Comparison of ENCODE assay signal across 1 cellular context in the genomic region with DNA sequence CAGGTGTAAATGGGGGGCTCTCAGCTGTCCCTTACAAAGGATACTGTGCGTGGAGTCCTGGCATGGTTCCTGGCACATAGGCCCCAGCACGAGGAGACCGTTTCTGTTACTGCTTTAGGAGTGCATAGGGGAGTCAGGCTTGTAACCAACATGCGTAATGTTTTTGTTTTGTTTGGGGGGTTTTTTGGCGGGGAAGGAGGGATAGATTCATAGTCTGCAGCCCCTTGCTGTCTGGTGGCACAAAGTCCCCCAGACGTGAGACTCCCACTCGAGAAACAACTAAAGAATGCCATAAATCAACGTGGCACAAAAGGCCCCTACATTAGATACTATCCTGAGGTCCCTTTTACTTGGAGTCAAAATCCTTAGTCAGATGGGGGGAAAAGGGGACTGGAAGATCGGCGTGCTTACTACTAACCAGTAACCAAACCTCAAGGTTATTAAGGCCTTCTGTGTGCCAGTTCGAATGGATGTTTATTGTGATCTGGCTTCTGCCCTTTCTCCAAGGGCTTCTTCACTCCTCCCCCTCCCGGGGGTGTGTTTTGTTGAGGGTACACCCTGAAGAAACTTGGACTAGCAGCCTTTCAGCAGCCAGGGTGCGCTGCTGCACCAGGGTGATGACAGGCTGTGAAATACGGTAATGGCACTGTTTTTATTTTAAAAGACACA.
TF ChIP-seq lines count a peak whose summit lies in the region.

No MANE protein-coding gene starts in this region.

TF ChIP-seq in GM12878, 131 proteins besides CTCF, POLR2A, EP300 and RAD21 (continued from another document):
- TF ChIP-seq, protein P1, sequence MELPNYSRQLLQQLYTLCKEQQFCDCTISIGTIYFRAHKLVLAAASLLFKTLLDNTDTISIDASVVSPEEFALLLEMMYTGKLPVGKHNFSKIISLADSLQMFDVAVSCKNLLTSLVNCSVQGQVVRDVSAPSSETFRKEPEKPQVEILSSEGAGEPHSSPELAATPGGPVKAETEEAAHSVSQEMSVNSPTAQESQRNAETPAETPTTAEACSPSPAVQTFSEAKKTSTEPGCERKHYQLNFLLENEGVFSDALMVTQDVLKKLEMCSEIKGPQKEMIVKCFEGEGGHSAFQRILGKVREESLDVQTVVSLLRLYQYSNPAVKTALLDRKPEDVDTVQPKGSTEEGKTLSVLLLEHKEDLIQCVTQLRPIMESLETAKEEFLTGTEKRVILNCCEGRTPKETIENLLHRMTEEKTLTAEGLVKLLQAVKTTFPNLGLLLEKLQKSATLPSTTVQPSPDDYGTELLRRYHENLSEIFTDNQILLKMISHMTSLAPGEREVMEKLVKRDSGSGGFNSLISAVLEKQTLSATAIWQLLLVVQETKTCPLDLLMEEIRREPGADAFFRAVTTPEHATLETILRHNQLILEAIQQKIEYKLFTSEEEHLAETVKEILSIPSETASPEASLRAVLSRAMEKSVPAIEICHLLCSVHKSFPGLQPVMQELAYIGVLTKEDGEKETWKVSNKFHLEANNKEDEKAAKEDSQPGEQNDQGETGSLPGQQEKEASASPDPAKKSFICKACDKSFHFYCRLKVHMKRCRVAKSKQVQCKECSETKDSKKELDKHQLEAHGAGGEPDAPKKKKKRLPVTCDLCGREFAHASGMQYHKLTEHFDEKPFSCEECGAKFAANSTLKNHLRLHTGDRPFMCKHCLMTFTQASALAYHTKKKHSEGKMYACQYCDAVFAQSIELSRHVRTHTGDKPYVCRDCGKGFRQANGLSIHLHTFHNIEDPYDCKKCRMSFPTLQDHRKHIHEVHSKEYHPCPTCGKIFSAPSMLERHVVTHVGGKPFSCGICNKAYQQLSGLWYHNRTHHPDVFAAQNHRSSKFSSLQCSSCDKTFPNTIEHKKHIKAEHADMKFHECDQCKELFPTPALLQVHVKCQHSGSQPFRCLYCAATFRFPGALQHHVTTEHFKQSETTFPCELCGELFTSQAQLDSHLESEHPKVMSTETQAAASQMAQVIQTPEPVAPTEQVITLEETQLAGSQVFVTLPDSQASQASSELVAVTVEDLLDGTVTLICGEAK (IDR thresholded peaks at IDR 0.05; ENCODE audit: borderline replicate concordance): no peak
- TF ChIP-seq SUZ12 (IDR thresholded peaks at IDR 0.05; ENCODE audit: unreplicated experiment) (no peak), GABPA (IDR thresholded peaks at IDR 0.05; ENCODE audit: low read depth) (no peak), MEF2B (IDR thresholded peaks at IDR 0.05; ENCODE audit: partially characterized antibody, poor library complexity, severe bottlenecking) (peak; percentile 39), PAX5 (IDR thresholded peaks at IDR 0.05; ENCODE audit: borderline replicate concordance, low read depth, low read length) (no peak), SMARCA5 (IDR thresholded peaks at IDR 0.05) (peak; percentile 92), DPF2 (IDR thresholded peaks at IDR 0.05) (no peak), MTA2 (IDR thresholded peaks at IDR 0.05; ENCODE audit: low read depth) (no peak), WRNIP1 (IDR thresholded peaks at IDR 0.05; ENCODE audit: borderline replicate concordance, low read depth, low read length) (0 out of 2 replicates have a peak, but pooled peaks have one; percentile 92), BRCA1 (IDR thresholded peaks at IDR 0.05; ENCODE audit: low read depth, low read length) (no peak), IKZF1 (conservative IDR thresholded peaks at IDR 0.05) (peak; percentile 53), IRF4 (IDR thresholded peaks at IDR 0.05; ENCODE audit: low read depth, low read length) (no peak), BHLHE40 (IDR thresholded peaks at IDR 0.05; ENCODE audit: borderline replicate concordance in 1 of 2, low read depth in 2 of 2, low read length in 1 of 2) (peak; percentile 25 to 53; a peak in 3 of 4 replicates), SPI1 (IDR thresholded peaks at IDR 0.05; ENCODE audit: borderline replicate concordance, insufficient read depth, low read depth, low read length) (no peak), IKZF2 (IDR thresholded peaks at IDR 0.05) (peak; percentile 39 to 61; a peak in 2 of 4 replicates), SIN3A (IDR thresholded peaks at IDR 0.05; ENCODE audit: low read depth, low read length) (peak; percentile 76; the same call in 1 of the 2 replicates), POLR2AphosphoS5 (IDR thresholded peaks at IDR 0.05; ENCODE audit: low read length) (peak; percentile 93), NRF1 (conservative IDR thresholded peaks at IDR 0.05; ENCODE audit: low read depth, low read length) (no peak)
- TF ChIP-seq, protein P2, sequence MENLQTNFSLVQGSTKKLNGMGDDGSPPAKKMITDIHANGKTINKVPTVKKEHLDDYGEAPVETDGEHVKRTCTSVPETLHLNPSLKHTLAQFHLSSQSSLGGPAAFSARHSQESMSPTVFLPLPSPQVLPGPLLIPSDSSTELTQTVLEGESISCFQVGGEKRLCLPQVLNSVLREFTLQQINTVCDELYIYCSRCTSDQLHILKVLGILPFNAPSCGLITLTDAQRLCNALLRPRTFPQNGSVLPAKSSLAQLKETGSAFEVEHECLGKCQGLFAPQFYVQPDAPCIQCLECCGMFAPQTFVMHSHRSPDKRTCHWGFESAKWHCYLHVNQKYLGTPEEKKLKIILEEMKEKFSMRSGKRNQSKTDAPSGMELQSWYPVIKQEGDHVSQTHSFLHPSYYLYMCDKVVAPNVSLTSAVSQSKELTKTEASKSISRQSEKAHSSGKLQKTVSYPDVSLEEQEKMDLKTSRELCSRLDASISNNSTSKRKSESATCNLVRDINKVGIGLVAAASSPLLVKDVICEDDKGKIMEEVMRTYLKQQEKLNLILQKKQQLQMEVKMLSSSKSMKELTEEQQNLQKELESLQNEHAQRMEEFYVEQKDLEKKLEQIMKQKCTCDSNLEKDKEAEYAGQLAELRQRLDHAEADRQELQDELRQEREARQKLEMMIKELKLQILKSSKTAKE (IDR thresholded peaks at IDR 0.05; ENCODE audit: low read depth, poor library complexity, severe bottlenecking): peak; percentile 54
- TF ChIP-seq, protein P3, sequence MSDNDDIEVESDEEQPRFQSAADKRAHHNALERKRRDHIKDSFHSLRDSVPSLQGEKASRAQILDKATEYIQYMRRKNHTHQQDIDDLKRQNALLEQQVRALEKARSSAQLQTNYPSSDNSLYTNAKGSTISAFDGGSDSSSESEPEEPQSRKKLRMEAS (IDR thresholded peaks at IDR 0.05; ENCODE audit: low read depth, low read length): peak; percentile 61; the same call in 1 of the 2 replicates
- TF ChIP-seq, protein P4, sequence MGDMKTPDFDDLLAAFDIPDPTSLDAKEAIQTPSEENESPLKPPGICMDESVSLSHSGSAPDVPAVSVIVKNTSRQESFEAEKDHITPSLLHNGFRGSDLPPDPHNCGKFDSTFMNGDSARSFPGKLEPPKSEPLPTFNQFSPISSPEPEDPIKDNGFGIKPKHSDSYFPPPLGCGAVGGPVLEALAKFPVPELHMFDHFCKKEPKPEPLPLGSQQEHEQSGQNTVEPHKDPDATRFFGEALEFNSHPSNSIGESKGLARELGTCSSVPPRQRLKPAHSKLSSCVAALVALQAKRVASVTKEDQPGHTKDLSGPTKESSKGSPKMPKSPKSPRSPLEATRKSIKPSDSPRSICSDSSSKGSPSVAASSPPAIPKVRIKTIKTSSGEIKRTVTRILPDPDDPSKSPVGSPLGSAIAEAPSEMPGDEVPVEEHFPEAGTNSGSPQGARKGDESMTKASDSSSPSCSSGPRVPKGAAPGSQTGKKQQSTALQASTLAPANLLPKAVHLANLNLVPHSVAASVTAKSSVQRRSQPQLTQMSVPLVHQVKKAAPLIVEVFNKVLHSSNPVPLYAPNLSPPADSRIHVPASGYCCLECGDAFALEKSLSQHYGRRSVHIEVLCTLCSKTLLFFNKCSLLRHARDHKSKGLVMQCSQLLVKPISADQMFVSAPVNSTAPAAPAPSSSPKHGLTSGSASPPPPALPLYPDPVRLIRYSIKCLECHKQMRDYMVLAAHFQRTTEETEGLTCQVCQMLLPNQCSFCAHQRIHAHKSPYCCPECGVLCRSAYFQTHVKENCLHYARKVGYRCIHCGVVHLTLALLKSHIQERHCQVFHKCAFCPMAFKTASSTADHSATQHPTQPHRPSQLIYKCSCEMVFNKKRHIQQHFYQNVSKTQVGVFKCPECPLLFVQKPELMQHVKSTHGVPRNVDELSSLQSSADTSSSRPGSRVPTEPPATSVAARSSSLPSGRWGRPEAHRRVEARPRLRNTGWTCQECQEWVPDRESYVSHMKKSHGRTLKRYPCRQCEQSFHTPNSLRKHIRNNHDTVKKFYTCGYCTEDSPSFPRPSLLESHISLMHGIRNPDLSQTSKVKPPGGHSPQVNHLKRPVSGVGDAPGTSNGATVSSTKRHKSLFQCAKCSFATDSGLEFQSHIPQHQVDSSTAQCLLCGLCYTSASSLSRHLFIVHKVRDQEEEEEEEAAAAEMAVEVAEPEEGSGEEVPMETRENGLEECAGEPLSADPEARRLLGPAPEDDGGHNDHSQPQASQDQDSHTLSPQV (IDR thresholded peaks at IDR 0.05): 0 out of 2 replicates have a peak, but pooled peaks have one; percentile 63
- TF ChIP-seq, protein P5, sequence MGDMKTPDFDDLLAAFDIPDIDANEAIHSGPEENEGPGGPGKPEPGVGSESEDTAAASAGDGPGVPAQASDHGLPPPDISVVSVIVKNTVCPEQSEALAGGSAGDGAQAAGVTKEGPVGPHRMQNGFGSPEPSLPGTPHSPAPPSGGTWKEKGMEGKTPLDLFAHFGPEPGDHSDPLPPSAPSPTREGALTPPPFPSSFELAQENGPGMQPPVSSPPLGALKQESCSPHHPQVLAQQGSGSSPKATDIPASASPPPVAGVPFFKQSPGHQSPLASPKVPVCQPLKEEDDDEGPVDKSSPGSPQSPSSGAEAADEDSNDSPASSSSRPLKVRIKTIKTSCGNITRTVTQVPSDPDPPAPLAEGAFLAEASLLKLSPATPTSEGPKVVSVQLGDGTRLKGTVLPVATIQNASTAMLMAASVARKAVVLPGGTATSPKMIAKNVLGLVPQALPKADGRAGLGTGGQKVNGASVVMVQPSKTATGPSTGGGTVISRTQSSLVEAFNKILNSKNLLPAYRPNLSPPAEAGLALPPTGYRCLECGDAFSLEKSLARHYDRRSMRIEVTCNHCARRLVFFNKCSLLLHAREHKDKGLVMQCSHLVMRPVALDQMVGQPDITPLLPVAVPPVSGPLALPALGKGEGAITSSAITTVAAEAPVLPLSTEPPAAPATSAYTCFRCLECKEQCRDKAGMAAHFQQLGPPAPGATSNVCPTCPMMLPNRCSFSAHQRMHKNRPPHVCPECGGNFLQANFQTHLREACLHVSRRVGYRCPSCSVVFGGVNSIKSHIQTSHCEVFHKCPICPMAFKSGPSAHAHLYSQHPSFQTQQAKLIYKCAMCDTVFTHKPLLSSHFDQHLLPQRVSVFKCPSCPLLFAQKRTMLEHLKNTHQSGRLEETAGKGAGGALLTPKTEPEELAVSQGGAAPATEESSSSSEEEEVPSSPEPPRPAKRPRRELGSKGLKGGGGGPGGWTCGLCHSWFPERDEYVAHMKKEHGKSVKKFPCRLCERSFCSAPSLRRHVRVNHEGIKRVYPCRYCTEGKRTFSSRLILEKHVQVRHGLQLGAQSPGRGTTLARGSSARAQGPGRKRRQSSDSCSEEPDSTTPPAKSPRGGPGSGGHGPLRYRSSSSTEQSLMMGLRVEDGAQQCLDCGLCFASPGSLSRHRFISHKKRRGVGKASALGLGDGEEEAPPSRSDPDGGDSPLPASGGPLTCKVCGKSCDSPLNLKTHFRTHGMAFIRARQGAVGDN (IDR thresholded peaks at IDR 0.05): peak; percentile 92; the same call in 1 of the 2 replicates
- TF ChIP-seq, protein P6, sequence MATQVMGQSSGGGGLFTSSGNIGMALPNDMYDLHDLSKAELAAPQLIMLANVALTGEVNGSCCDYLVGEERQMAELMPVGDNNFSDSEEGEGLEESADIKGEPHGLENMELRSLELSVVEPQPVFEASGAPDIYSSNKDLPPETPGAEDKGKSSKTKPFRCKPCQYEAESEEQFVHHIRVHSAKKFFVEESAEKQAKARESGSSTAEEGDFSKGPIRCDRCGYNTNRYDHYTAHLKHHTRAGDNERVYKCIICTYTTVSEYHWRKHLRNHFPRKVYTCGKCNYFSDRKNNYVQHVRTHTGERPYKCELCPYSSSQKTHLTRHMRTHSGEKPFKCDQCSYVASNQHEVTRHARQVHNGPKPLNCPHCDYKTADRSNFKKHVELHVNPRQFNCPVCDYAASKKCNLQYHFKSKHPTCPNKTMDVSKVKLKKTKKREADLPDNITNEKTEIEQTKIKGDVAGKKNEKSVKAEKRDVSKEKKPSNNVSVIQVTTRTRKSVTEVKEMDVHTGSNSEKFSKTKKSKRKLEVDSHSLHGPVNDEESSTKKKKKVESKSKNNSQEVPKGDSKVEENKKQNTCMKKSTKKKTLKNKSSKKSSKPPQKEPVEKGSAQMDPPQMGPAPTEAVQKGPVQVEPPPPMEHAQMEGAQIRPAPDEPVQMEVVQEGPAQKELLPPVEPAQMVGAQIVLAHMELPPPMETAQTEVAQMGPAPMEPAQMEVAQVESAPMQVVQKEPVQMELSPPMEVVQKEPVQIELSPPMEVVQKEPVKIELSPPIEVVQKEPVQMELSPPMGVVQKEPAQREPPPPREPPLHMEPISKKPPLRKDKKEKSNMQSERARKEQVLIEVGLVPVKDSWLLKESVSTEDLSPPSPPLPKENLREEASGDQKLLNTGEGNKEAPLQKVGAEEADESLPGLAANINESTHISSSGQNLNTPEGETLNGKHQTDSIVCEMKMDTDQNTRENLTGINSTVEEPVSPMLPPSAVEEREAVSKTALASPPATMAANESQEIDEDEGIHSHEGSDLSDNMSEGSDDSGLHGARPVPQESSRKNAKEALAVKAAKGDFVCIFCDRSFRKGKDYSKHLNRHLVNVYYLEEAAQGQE (IDR thresholded peaks at IDR 0.05; ENCODE audit: low read depth, low read length): no peak
- TF ChIP-seq, protein P7, sequence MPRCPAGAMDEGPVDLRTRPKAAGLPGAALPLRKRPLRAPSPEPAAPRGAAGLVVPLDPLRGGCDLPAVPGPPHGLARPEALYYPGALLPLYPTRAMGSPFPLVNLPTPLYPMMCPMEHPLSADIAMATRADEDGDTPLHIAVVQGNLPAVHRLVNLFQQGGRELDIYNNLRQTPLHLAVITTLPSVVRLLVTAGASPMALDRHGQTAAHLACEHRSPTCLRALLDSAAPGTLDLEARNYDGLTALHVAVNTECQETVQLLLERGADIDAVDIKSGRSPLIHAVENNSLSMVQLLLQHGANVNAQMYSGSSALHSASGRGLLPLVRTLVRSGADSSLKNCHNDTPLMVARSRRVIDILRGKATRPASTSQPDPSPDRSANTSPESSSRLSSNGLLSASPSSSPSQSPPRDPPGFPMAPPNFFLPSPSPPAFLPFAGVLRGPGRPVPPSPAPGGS (IDR thresholded peaks at IDR 0.05; ENCODE audit: borderline replicate concordance, insufficient read depth, low read depth, low read length, poor library complexity, severe bottlenecking): no peak
- TF ChIP-seq, protein P8, sequence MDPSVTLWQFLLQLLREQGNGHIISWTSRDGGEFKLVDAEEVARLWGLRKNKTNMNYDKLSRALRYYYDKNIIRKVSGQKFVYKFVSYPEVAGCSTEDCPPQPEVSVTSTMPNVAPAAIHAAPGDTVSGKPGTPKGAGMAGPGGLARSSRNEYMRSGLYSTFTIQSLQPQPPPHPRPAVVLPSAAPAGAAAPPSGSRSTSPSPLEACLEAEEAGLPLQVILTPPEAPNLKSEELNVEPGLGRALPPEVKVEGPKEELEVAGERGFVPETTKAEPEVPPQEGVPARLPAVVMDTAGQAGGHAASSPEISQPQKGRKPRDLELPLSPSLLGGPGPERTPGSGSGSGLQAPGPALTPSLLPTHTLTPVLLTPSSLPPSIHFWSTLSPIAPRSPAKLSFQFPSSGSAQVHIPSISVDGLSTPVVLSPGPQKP (IDR thresholded peaks at IDR 0.05; ENCODE audit: low read depth, low read length): peak; percentile 59; the same call in 1 of the 2 replicates
